8 cellular contexts compared by ENCODE assay signal in genomic region chr2:195486987-195487644, GRCh38.
DNase-seq lines count a peak whose midpoint lies in the region; ATAC-seq, FAIRE-seq and TF ChIP-seq lines count a peak whose summit lies in the region.

No MANE protein-coding gene starts in this region.

- no peaks in the 10 kb centered on the region for H3K27me3 ChIP-seq in kidney epithelial cell (ENCODE audit: control insufficient read depth, insufficient read depth, low read length)

- in situ Hi-C loops in SK-MEL-5 (cut with HindIII; ENCODE audit: low pct_unique_long_range_greater_than_20kb, low sequenced_read_pairs): no loop called here

- peak; percentile 92 for ATAC-seq in GM19043 (IDR thresholded peaks at IDR 0.05; ENCODE audit: low read depth, unreplicated experiment)
- peak; percentile 83 for ATAC-seq in HG03342 (IDR thresholded peaks at IDR 0.05; ENCODE audit: unreplicated experiment)

- DNase-seq in AG20443 (ENCODE audit: low spot score) (peak; percentile 27), SK-MEL-5 (ENCODE audit: low read depth, low spot score) (peak; percentile 44), kidney epithelial cell (ENCODE audit: low read depth) (peak; percentile 34), HuH-7.5 (ENCODE audit: low spot score) (no peak), GM12892 (ENCODE audit: insufficient read length) (no peak)
- no peak for DNase-seq in NK-92 treated with Interleukin-12 subunit alpha and Interleukin-12 subunit beta, amount 100 ng/mL, for 24 hours (lab: John Stamatoyannopoulos, UW)

- no peak for TF ChIP-seq POLR2A in GM12892 (IDR thresholded peaks at IDR 0.05; ENCODE audit: low read depth, low read length)

- no peak for FAIRE-seq in GM12892 (lab: Jason Lieb, UNC)

- H3K4me3 ChIP-seq in kidney epithelial cell (ENCODE audit: low read depth, low read length): no peak overlapping the region

- TF ChIP-seq CTCF in kidney epithelial cell (IDR thresholded peaks at IDR 0.05; ENCODE audit: insufficient read depth, low read length, poor library complexity, severe bottlenecking): no peak

- no peaks in the 10 kb centered on the region for H3K36me3 ChIP-seq in kidney epithelial cell (ENCODE audit: control insufficient read depth, insufficient read depth, low read length)

Comparison
In these comparisons a context has a peak if more than half of its experiments do, and no peak if none do; other contexts are left out.
1. DNase-seq: peak in AG20443 (single experiment), SK-MEL-5 (single experiment) and kidney epithelial cell (single experiment); none in HuH-7.5 (single experiment), GM12892 (single experiment) and NK-92 treated with Interleukin-12 subunit alpha and Interleukin-12 subunit beta, amount 100 ng/mL, for 24 hours (single experiment).